ENCODE assay signal across 19 cellular contexts in the genomic region with DNA sequence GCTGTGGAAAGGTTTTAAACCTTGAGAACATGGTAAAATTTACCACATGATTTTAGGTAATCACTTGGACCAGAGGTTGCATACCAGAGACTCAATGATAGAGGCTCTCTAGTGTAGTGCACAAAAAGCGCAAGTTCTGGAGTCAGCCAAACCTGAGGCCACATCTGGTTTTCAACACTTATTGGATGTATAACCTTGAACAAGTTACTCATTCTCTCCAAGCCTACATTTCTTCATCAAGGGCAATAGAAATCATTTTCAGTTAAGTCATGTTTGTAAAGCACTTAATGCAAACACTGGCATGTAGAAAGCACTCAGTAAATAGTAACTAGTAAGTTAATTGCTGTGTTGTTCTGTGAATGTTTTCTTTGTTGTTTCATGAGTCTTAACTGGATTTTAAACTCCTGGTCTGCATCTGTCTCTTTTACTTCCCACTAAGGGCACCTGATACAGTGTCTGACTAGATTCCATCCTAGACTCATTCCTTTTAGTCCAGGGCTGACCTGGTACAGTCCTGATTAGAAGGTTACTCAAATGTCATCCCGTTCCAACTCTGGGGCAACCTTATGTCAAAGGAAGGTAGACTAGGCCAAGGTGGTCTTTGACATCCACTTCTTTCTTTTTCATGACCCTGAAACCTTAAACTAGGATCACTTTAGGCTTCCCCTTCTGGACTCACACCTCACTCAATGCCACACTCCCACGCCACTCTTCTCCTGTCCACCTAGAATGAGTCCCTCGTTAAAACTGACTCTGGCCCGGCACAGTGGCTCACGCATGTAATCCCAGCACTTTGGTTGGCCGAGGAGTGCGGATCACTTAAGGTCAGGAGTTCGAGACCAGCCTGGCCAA.
"Had no signal": no experiment of that assay in that cellular context is flagged by ENCODE, and none has a peak within 500 bp of the region (broad histone marks: within the 10 kb centered on the region; RNA-seq: fewer than 3 reads in every experiment).

No MANE protein-coding gene starts in this region.

- DNase-seq: activated CD4-positive, alpha-beta memory T cell treated with anti-CD3 and anti-CD28 coated beads for 36 hours; activated CD8-positive, alpha-beta memory T cell treated with anti-CD3 and anti-CD28 coated beads, Interleukin-2, amount 10 ng/mL, durations not matched to agents 7 days and 5 days; activated gamma-delta T cell; activated T-cell treated with anti-CD3 and anti-CD28 coated beads, Interleukin-2, amount 50 U/mL, for 4 hours; central memory CD4-positive, alpha-beta T cell; colonic mucosa; foreskin keratinocyte; head of caudate nucleus; naive thymus-derived CD4-positive, alpha-beta T cell; stimulated activated CD4-positive, alpha-beta T cell treated with anti-CD3 and anti-CD28 coated beads, Interleukin-15, amount 100 ng/mL, for 24 hours; stimulated activated CD4-positive, alpha-beta T cell treated with anti-CD3 and anti-CD28 coated beads, Interleukin-4, amount 100 ng/mL, for 1 hour; stimulated activated naive CD4-positive, alpha-beta T cell treated with Interleukin-2 at 50 U/mL for 16 hours; substantia nigra had no signal

- H3K27me3 ChIP-seq: colonic mucosa, tibial nerve, vagina had no signal

- H3K4me1 Mint-ChIP-seq: brain had no signal

- H3K27ac ChIP-seq: colonic mucosa, foreskin keratinocyte, tibial nerve, vagina had no signal

- H3K27me3 Mint-ChIP-seq: activated CD4-positive, alpha-beta memory T cell treated with anti-CD3 and anti-CD28 coated beads for 36 hours; activated CD8-positive, alpha-beta memory T cell treated with anti-CD3 and anti-CD28 coated beads, Interleukin-2, amount 10 ng/mL, durations not matched to agents 7 days and 5 days; brain; naive thymus-derived CD4-positive, alpha-beta T cell had no signal

- H3K9me3 Mint-ChIP-seq: brain; T-helper 2 cell treated with Interferon-gamma antibody and Interleukin-4, amounts not matched to agents 5 μg/mL and 100 μg/mL, for 36 hours had no signal

- ATAC-seq: activated CD8-positive, alpha-beta memory T cell treated with anti-CD3 and anti-CD28 coated beads, Interleukin-2, amount 10 ng/mL, durations not matched to agents 7 days and 5 days; activated naive CD4-positive, alpha-beta T cell treated with anti-CD3 and anti-CD28 coated beads, Interleukin-2, amount 50 U/mL, for 72 hours; activated T-cell treated with anti-CD3 and anti-CD28 coated beads, Interleukin-2, amount 50 U/mL, for 4 hours; esophagus mucosa; foreskin keratinocyte; naive thymus-derived CD4-positive, alpha-beta T cell had no signal

- H3K4me1 ChIP-seq: colonic mucosa, foreskin keratinocyte, tibial nerve had no signal

- H3K4me3 Mint-ChIP-seq: activated CD4-positive, alpha-beta memory T cell treated with anti-CD3 and anti-CD28 coated beads for 36 hours; activated CD8-positive, alpha-beta memory T cell treated with anti-CD3 and anti-CD28 coated beads, Interleukin-2, amount 10 ng/mL, durations not matched to agents 7 days and 5 days; activated T-cell treated with anti-CD3 and anti-CD28 coated beads, Interleukin-2, amount 50 U/mL, for 4 hours; brain; naive thymus-derived CD4-positive, alpha-beta T cell; T-helper 2 cell treated with Interferon-gamma antibody and Interleukin-4, amounts not matched to agents 5 μg/mL and 100 μg/mL, for 36 hours had no signal

- H3K36me3 Mint-ChIP-seq: activated CD4-positive, alpha-beta memory T cell treated with anti-CD3 and anti-CD28 coated beads for 36 hours; activated CD8-positive, alpha-beta memory T cell treated with anti-CD3 and anti-CD28 coated beads, Interleukin-2, amount 10 ng/mL, durations not matched to agents 7 days and 5 days; brain had no signal

- H3K27ac Mint-ChIP-seq: activated CD4-positive, alpha-beta memory T cell treated with anti-CD3 and anti-CD28 coated beads for 36 hours; activated CD8-positive, alpha-beta memory T cell treated with anti-CD3 and anti-CD28 coated beads, Interleukin-2, amount 10 ng/mL, durations not matched to agents 7 days and 5 days; activated naive CD4-positive, alpha-beta T cell treated with anti-CD3 and anti-CD28 coated beads, Interleukin-2, amount 50 U/mL, for 72 hours; brain; naive thymus-derived CD4-positive, alpha-beta T cell; T-helper 2 cell treated with Interferon-gamma antibody and Interleukin-4, amounts not matched to agents 5 μg/mL and 100 μg/mL, for 36 hours had no signal

- H3K36me3 ChIP-seq: colonic mucosa, tibial nerve, vagina had no signal

- H3K9me3 ChIP-seq: colonic mucosa, tibial nerve, vagina had no signal

- H3K4me3 ChIP-seq: colonic mucosa, tibial nerve, vagina had no signal
